ENCODE assay signal across 7 cellular contexts in the genomic region with DNA sequence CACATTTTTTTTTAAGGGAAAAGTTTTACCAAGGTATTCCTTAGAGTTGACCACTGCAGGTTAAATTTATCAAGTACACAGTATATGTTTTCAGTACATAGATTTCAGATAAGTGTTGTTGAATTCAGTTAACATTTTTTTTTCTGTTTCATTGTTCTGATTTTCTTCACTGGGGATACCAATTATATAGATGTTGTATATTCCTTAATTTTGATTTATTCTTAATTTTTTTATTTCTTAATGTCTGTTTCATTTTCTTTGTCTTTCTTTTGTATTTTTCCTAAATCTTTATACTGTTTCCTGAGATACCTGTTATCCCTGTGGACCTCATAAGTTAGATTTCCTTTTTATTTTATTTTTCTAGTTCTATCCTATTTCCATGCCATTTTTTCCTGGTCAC.
"Had no signal": no experiment of that assay in that cellular context is flagged by ENCODE, and none has a peak within 500 bp of the region (broad histone marks: within the 10 kb centered on the region; RNA-seq: fewer than 3 reads in every experiment).

No MANE protein-coding gene starts in this region.

- H3K9ac ChIP-seq: KMS-11 had no signal

- ATAC-seq: K562 had no signal

- DNase-seq: IMR-90, KBM-7, KG1 had no signal

- FAIRE-seq: HTR-8/SVneo, K562 had no signal

- H3K27ac ChIP-seq: HL-60, KMS-11 had no signal

- H3K4me3 ChIP-seq: K562 had no signal

- H3K4me2 ChIP-seq: KMS-11 had no signal
